ENCODE assay signal across 8 cellular contexts in genomic region chr4:75512336-75513211, GRCh38. TPM values are rescaled to one million over a fixed set of nuclear protein-coding genes. Genes with fewer than 3 reads are reported as not detected.
DNase-seq lines count a peak whose midpoint lies in the region; ATAC-seq and TF ChIP-seq lines count a peak whose summit lies in the region.

No MANE protein-coding gene starts in this region.

- in situ Hi-C loops in astrocyte of the spinal cord (cut with HindIII; ENCODE audit: low sequenced_read_pairs), result no loop called here

- peak overlapping the region; percentile 96 for H3K27ac Mint-ChIP-seq in memory B cell

- H3K4me3 Mint-ChIP-seq in memory B cell, result peak overlapping the region; percentile 97

- ATAC-seq in memory B cell (ENCODE audit: low read depth), result no peak
- ATAC-seq in GM18498 (IDR thresholded peaks at IDR 0.05; ENCODE audit: unreplicated experiment), result no peak

- H4K20me1 ChIP-seq in KMS-11 (ENCODE audit: insufficient read depth), result no peaks in the 10 kb centered on the region

- peaks cover 12% of the 10 kb centered on the region for H3K36me3 Mint-ChIP-seq in memory B cell

- peak overlapping the region; percentile 93 for H3K4me2 ChIP-seq in KMS-11

- H2AFZ ChIP-seq in KMS-11 (ENCODE audit: low read depth), result no peak overlapping the region

- H3K9ac ChIP-seq in KMS-11, result peak overlapping the region; percentile 69; the same call in 1 of the 2 replicates

- peaks cover 32% of the 10 kb centered on the region for H3K4me1 Mint-ChIP-seq in memory B cell

- H3K4me3 ChIP-seq in KMS-11 (IDR thresholded peaks at IDR 0.05; ENCODE audit: insufficient read depth, low read depth, low read length) (no peak overlapping the region), astrocyte of the spinal cord (ENCODE audit: low read depth, low read length) (peak overlapping the region; percentile 91)

- H3K4me1 ChIP-seq in KMS-11 (ENCODE audit: low read depth, poor library complexity, severe bottlenecking), result peaks cover 56% of the 10 kb centered on the region

- H3K27me3 ChIP-seq in KMS-11 (ENCODE audit: insufficient read depth, low read depth), result no peaks in the 10 kb centered on the region

- peaks cover 2% of the 10 kb centered on the region for H3K9me3 Mint-ChIP-seq in memory B cell

- peak overlapping the region; percentile 84; the same call in 1 of the 2 replicates for H3K27ac ChIP-seq in KMS-11

- H3K36me3 ChIP-seq in KMS-11 (ENCODE audit: insufficient read depth), result no peaks in the 10 kb centered on the region

- DNase-seq in ELR (ENCODE audit: low read depth), result peak; percentile 67
- DNase-seq in astrocyte of the spinal cord (ENCODE audit: low read depth, low spot score), result peak; percentile 42
- no peak for DNase-seq in memory B cell (ENCODE audit: low spot score in 2 of 2)
- DNase-seq in SK-N-DZ (ENCODE audit: low spot score), result no peak
- DNase-seq in D341Med (ENCODE audit: low spot score), result no peak
- DNase-seq in LoVo (ENCODE audit: low spot score), result no peak

- TF ChIP-seq CTCF in KMS-11 (conservative IDR thresholded peaks at IDR 0.05; ENCODE audit: low read depth, low read length) (no peak), astrocyte of the spinal cord (IDR thresholded peaks at IDR 0.05; ENCODE audit: low read depth, low read length) (no peak)

- peaks cover 48% of the 10 kb centered on the region for H3K79me2 ChIP-seq in KMS-11 (ENCODE audit: insufficient read depth, low read depth)

- H3K27me3 Mint-ChIP-seq in memory B cell, result no peaks in the 10 kb centered on the region

RNA-seq across cellular contexts. Expression of gene RCHY1, which starts 1.6 kb away (rescaled TPM):
- 11.0 and 22.0 TPM in 2 replicates for polyA plus RNA-seq in SK-N-DZ (2014; cell fraction: cytosol; rRNA removed)
- polyA plus RNA-seq in SK-N-DZ (2014; cell fraction: nucleus; rRNA removed), result 7.2 and 24.2 TPM in 2 replicates

RNA-seq across cellular contexts. Expression of gene THAP6, which starts 1.7 kb away (rescaled TPM):
- polyA plus RNA-seq in SK-N-DZ (2014; cell fraction: cytosol; rRNA removed), result 14.9 and 15.4 TPM in 2 replicates
- polyA plus RNA-seq in SK-N-DZ (2014; cell fraction: nucleus; rRNA removed), result 31.8 and 34.4 TPM in 2 replicates

RNA-seq across cellular contexts. Expression of gene ODAPH, which starts 43.3 kb away (rescaled TPM):
- not detected in 2 replicates for polyA plus RNA-seq in SK-N-DZ (2014; cell fraction: cytosol; rRNA removed)
- polyA plus RNA-seq in SK-N-DZ (2014; cell fraction: nucleus; rRNA removed), result not detected in 2 replicates

Comparison
In these comparisons a context has a peak if more than half of its experiments do, and no peak if none do; other contexts are left out.
1. DNase-seq: peak in ELR (single experiment) and astrocyte of the spinal cord (single experiment); none in memory B cell (0 of 2), SK-N-DZ (single experiment), D341Med (single experiment) and LoVo (single experiment).